In the genomic region with DNA sequence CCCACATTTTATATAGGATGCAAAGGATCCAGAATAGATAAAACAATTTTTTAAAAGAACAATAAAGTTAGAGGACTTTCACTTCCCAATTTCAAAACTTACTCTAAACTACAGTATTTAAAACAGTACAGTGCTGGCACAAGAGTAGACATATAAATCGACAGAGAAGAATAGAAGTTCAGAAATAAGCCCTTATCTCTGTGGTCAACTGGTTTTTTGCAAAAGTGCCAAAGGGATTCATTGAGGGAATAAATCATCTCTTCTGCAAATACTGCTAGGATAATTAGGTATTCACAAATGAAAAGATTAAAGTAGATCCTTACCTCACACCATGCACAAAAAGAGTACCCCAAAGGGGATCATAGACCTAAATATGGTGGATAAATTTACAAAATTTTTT, we compare ENCODE assay signal across 20 cellular contexts.
"Had no signal": no experiment of that assay in that cellular context is flagged by ENCODE, and none has a peak within 500 bp of the region (broad histone marks: within the 10 kb centered on the region; RNA-seq: fewer than 3 reads in every experiment).

No MANE protein-coding gene starts in this region.

- H3K4me3 Mint-ChIP-seq: naive thymus-derived CD8-positive, alpha-beta T cell; nephron progenitor cell; stimulated activated effector memory CD8-positive, alpha-beta T cell treated with anti-CD3 and anti-CD28 coated beads, Interleukin-12 subunit alpha, Interleukin-12 subunit beta, amount 100 ng/mL, for 72 hours had no signal

- H3K27me3 ChIP-seq: dorsolateral prefrontal cortex, sigmoid colon, stomach, thyroid gland, vagina had no signal

- H3K27ac ChIP-seq: dorsolateral prefrontal cortex, lower lobe of right lung, psoas muscle, sigmoid colon, stomach, thyroid gland, vagina had no signal

- FAIRE-seq: frontal cortex, keratinocyte had no signal

- H3K4me1 ChIP-seq: lower lobe of right lung, psoas muscle, stomach, thyroid gland had no signal

- DNase-seq: dorsolateral prefrontal cortex; effector CD4-positive, alpha-beta T cell; left ventricle myocardium superior; lower lobe of right lung; naive thymus-derived CD8-positive, alpha-beta T cell; nephron progenitor cell; nucleus accumbens; psoas muscle; right cardiac atrium; sigmoid colon; stimulated activated CD4-positive, alpha-beta T cell treated with anti-CD3 and anti-CD28 coated beads, Interleukin-2, amount 100 ng/mL, for 24 hours; stimulated activated CD4-positive, alpha-beta T cell treated with anti-CD3 and anti-CD28 coated beads, Interleukin-4, amount 100 ng/mL, for 24 hours; stimulated activated naive CD4-positive, alpha-beta T cell treated with Interleukin-2 at 50 U/mL for 16 hours; stomach; thyroid gland; trophoblast cell had no signal

- H3K36me3 Mint-ChIP-seq: naive thymus-derived CD8-positive, alpha-beta T cell; stimulated activated effector memory CD8-positive, alpha-beta T cell treated with anti-CD3 and anti-CD28 coated beads, Interleukin-12 subunit alpha, Interleukin-12 subunit beta, amount 100 ng/mL, for 72 hours had no signal

- H3K27ac Mint-ChIP-seq: naive thymus-derived CD8-positive, alpha-beta T cell; nephron progenitor cell; stimulated activated effector memory CD8-positive, alpha-beta T cell treated with anti-CD3 and anti-CD28 coated beads, Interleukin-12 subunit alpha, Interleukin-12 subunit beta, amount 100 ng/mL, for 72 hours had no signal

- H3K4me1 Mint-ChIP-seq: naive thymus-derived CD8-positive, alpha-beta T cell; nephron progenitor cell; stimulated activated effector memory CD8-positive, alpha-beta T cell treated with anti-CD3 and anti-CD28 coated beads, Interleukin-12 subunit alpha, Interleukin-12 subunit beta, amount 100 ng/mL, for 72 hours had no signal

- H3K36me3 ChIP-seq: lower lobe of right lung, sigmoid colon, stomach, thyroid gland, vagina had no signal

- H3K4me3 ChIP-seq: dorsolateral prefrontal cortex, lower lobe of right lung, psoas muscle, sigmoid colon, stomach, thyroid gland, vagina had no signal

- H3K9me3 ChIP-seq: lower lobe of right lung, psoas muscle, sigmoid colon, stomach, thyroid gland, vagina had no signal

- ATAC-seq: left ventricle myocardium superior; lower lobe of right lung; naive thymus-derived CD8-positive, alpha-beta T cell; psoas muscle; right cardiac atrium; stimulated activated effector memory CD8-positive, alpha-beta T cell treated with anti-CD3 and anti-CD28 coated beads, Interleukin-12 subunit alpha, Interleukin-12 subunit beta, amount 100 ng/mL, for 72 hours had no signal
